Comparison of ENCODE assay signal across 9 cellular contexts in the genomic region with DNA sequence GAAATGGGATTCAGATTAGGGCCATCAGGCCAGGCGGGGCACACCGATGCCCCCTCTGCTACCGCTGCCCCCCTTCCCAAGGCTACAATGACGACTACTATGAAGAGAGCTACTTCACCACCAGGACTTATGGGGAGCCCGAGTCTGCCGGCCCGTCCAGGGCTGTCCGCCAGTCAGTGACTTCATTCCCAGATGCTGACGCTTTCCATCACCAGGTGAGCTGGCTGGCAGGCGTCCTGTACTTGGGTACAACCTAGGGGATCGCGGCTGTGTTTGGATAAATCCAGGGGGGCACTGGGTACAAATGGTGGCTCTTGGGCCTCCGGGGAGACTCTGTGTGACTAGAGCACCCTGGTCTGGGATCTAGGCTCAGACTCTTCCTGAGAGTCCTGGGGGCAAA. TPM values are rescaled to one million over a fixed set of nuclear protein-coding genes. Genes with fewer than 3 reads are reported as not detected.
DNase-seq lines count a peak whose midpoint lies in the region; ATAC-seq and TF ChIP-seq lines count a peak whose summit lies in the region.
"Had no signal": no experiment of that assay in that cellular context is flagged by ENCODE, and none has a peak within 500 bp of the region (broad histone marks: within the 10 kb centered on the region; RNA-seq: fewer than 3 reads in every experiment).

No MANE protein-coding gene starts in this region.

- H3K27ac Mint-ChIP-seq in activated CD4-positive, alpha-beta T cell treated with anti-CD3 and anti-CD28 coated beads for 36 hours: peak overlapping the region; percentile 91

- POLR2A ChIA-PET in activated CD4-positive, alpha-beta T cell treated with anti-CD3 and anti-CD28 coated beads for 36 hours (lab: Charles Lee): no interaction called here

- TF ChIP-seq CTCF in ascending aorta (IDR thresholded peaks at IDR 0.05): no peak

- no peak for DNase-seq in activated CD4-positive, alpha-beta T cell treated with anti-CD3 and anti-CD28 coated beads for 36 hours
- DNase-seq in activated CD4-positive, alpha-beta T cell treated with anti-CD3 and anti-CD28 coated beads, Interleukin-2, amount 50 U/mL, for 1 hour: no peak
- DNase-seq in ascending aorta (ENCODE audit: low spot score in 2 of 2) (no peak), DMS79 treated with DMSO at 0.1 percent for 48 hours (lab: John Stamatoyannopoulos, UW) (no peak), kidney tubule cell (ENCODE audit: low spot score) (no peak), hepatic stellate cell (ENCODE audit: low spot score) (no peak)
- DNase-seq: NCI-H1105 had no signal

- H3K36me3 ChIP-seq in ascending aorta (no peaks in the 10 kb centered on the region), thymus (ENCODE audit: control insufficient read depth, insufficient read depth) (peaks cover 3% of the 10 kb centered on the region)

- H3K4me3 ChIP-seq in ascending aorta (peak overlapping the region; percentile 64 to 79), thymus (ENCODE audit: low read length) (peak overlapping the region; percentile 70)

- H3K36me3 Mint-ChIP-seq in activated CD4-positive, alpha-beta T cell treated with anti-CD3 and anti-CD28 coated beads for 36 hours (ENCODE audit: low read depth): peaks cover 11% of the 10 kb centered on the region

- H3K4me1 Mint-ChIP-seq in activated CD4-positive, alpha-beta T cell treated with anti-CD3 and anti-CD28 coated beads for 36 hours: peaks cover 25% of the 10 kb centered on the region

- peak overlapping the region; percentile 84 for H3K4me3 Mint-ChIP-seq in activated CD4-positive, alpha-beta T cell treated with anti-CD3 and anti-CD28 coated beads for 36 hours

- H3K27me3 Mint-ChIP-seq in activated CD4-positive, alpha-beta T cell treated with anti-CD3 and anti-CD28 coated beads for 36 hours: no peaks in the 10 kb centered on the region

- WGBS in thymus: 71% methylated on average over 13 of the region's 13 CpGs

- peak overlapping the region; percentile 96 to 98 for H3K27ac ChIP-seq in ascending aorta
- H3K27ac ChIP-seq in layer of hippocampus (ENCODE audit: low read depth, low read length): peak overlapping the region; percentile 98
- no peak overlapping the region for H3K27ac ChIP-seq in thymus (ENCODE audit: low read depth)

- CTCF ChIA-PET in activated CD4-positive, alpha-beta T cell treated with anti-CD3 and anti-CD28 coated beads for 36 hours (lab: Charles Lee): interaction anchor here (0.7 kb wide), 1 partner anchor 9 kb away, joined by 3 read pairs; no protein-coding TSS in a partner anchor

- intact Hi-C loops in activated CD4-positive, alpha-beta T cell treated with anti-CD3 and anti-CD28 coated beads for 36 hours (cut with DNase I, micrococcal nuclease): no loop called here
- intact Hi-C loops in ascending aorta (cut with DNase I): no loop called here

- peaks cover 5 to 18% of the 10 kb centered on the region in 2 donors for H3K4me1 ChIP-seq in ascending aorta
- peaks cover 8% of the 10 kb centered on the region for H3K4me1 ChIP-seq in thymus (ENCODE audit: control insufficient read depth, insufficient read depth, low read length)

- H3K9me3 ChIP-seq in ascending aorta: no peaks in the 10 kb centered on the region
- no peaks in the 10 kb centered on the region for H3K9me3 ChIP-seq in thymus (ENCODE audit: control insufficient read depth)

- H3K9me3 Mint-ChIP-seq in activated CD4-positive, alpha-beta T cell treated with anti-CD3 and anti-CD28 coated beads for 36 hours (ENCODE audit: low read depth): no peaks in the 10 kb centered on the region

- ATAC-seq in activated CD4-positive, alpha-beta T cell treated with anti-CD3 and anti-CD28 coated beads for 36 hours: no peak

- H3K27me3 ChIP-seq in ascending aorta (no peaks in the 10 kb centered on the region), layer of hippocampus (ENCODE audit: control insufficient read depth, insufficient read depth, low read length) (no peaks in the 10 kb centered on the region), thymus (ENCODE audit: control insufficient read depth, insufficient read depth) (no peaks in the 10 kb centered on the region)

RNA-seq across cellular contexts. Expression of gene EMD, which starts 1.1 kb away (rescaled TPM):
- 10 to 100 TPM; 75.9 to 89.4 TPM for total RNA-seq in activated CD4-positive, alpha-beta T cell treated with anti-CD3 and anti-CD28 coated beads for 36 hours
- 86.3 TPM for total RNA-seq in ascending aorta
- polyA plus RNA-seq in thymus: 110 TPM

RNA-seq across cellular contexts. Expression of gene FLNA, which starts 5.7 kb away (rescaled TPM):
- total RNA-seq in activated CD4-positive, alpha-beta T cell treated with anti-CD3 and anti-CD28 coated beads for 36 hours: 1,000 to 10,000 TPM in 1 of 2 experiments, 100 to 1,000 TPM in 1; 891 to 1,083 TPM
- 6,152 TPM for total RNA-seq in ascending aorta
- polyA plus RNA-seq in thymus: 412 TPM

RNA-seq across cellular contexts. Expression of gene RPL10, which starts 18.0 kb away (rescaled TPM):
- total RNA-seq in activated CD4-positive, alpha-beta T cell treated with anti-CD3 and anti-CD28 coated beads for 36 hours: 1,000 to 10,000 TPM; 1,286 to 2,705 TPM
- total RNA-seq in ascending aorta: 4,298 TPM
- polyA plus RNA-seq in thymus: 5,714 TPM

RNA-seq across cellular contexts. Expression of gene DNASE1L1, which starts 28.9 kb away (rescaled TPM):
- 10 to 100 TPM; 12.6 to 13.4 TPM for total RNA-seq in activated CD4-positive, alpha-beta T cell treated with anti-CD3 and anti-CD28 coated beads for 36 hours
- total RNA-seq in ascending aorta: 52.5 TPM
- polyA plus RNA-seq in thymus: 23.0 TPM

RNA-seq across cellular contexts. Expression of gene TAFAZZIN, which starts 31.2 kb away (rescaled TPM):
- total RNA-seq in activated CD4-positive, alpha-beta T cell treated with anti-CD3 and anti-CD28 coated beads for 36 hours: 10 to 100 TPM; 43.8 to 49.0 TPM
- 33.4 TPM for total RNA-seq in ascending aorta
- 111 TPM for polyA plus RNA-seq in thymus
